Comparison of ENCODE assay signal across 17 cellular contexts in the genomic region with DNA sequence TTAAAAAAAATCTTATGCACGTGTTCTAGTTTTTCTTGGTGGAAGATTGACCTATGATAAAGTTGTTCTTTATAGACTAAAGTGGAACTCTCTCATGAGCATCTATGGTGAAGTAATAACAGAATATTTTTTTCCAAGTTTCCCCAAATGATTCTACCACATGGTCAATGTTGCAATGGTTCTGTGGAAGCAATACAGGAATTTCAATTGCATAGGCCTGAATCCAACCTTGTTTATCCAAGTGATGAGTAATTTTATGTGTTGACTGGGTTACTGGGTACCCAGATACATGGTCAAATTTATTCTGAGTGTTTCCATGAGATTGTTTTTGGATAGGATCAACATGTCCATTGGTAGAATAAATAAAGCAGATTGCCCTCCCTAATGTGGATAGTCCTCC.
"Had no signal": no experiment of that assay in that cellular context is flagged by ENCODE, and none has a peak within 500 bp of the region (broad histone marks: within the 10 kb centered on the region; RNA-seq: fewer than 3 reads in every experiment).

No MANE protein-coding gene starts in this region.

- H3K27me3 ChIP-seq: body of pancreas, right atrium auricular region, thyroid gland had no signal

- H3K4me3 ChIP-seq: body of pancreas, right atrium auricular region, SK-N-MC, thyroid gland had no signal

- H3K4me1 ChIP-seq: body of pancreas, right atrium auricular region, thyroid gland had no signal

- H3K27ac ChIP-seq: body of pancreas, right atrium auricular region, SK-N-MC, thyroid gland had no signal

- DNase-seq: activated CD4-positive, alpha-beta memory T cell treated with anti-CD3 and anti-CD28 coated beads for 36 hours; activated CD4-positive, alpha-beta T cell treated with anti-CD3 and anti-CD28 coated beads for 36 hours; activated naive CD4-positive, alpha-beta T cell; activated naive CD8-positive, alpha-beta T cell treated with anti-CD3 and anti-CD28 coated beads for 36 hours; activated T-cell treated with anti-CD3 and anti-CD28 coated beads for 4 hours; body of pancreas; cortex of kidney; effector CD4-positive, alpha-beta T cell; foreskin melanocyte; glutamatergic neuron; hippocampal formation; islet precursor cell; small intestine; stimulated activated CD4-positive, alpha-beta T cell treated with anti-CD3 and anti-CD28 coated beads, Interleukin-4, amount 100 ng/mL, for 4 hours; thyroid gland had no signal

- H3K9me3 ChIP-seq: body of pancreas, right atrium auricular region, thyroid gland had no signal

- H3K36me3 ChIP-seq: right atrium auricular region, thyroid gland had no signal
